In genomic region chr2:239353697-239354096, GRCh38 we compare ENCODE assay signal across 14 cellular contexts. TPM values are rescaled to one million over a fixed set of nuclear protein-coding genes. Genes with fewer than 3 reads are reported as not detected.
A peak's percentile ranks its signal among the peaks of the same experiment; 100 is the strongest.
DNase-seq lines count a peak whose midpoint lies in the region; TF ChIP-seq lines count a peak whose summit lies in the region.
"Had no signal": no experiment of that assay in that cellular context is flagged by ENCODE, and none has a peak within 500 bp of the region (broad histone marks: within the 10 kb centered on the region; RNA-seq: fewer than 3 reads in every experiment).

No MANE protein-coding gene starts in this region.

- H3K27ac ChIP-seq in SK-N-MC = peak overlapping the region; percentile 87
- peak overlapping the region; percentile 77 to 80 (median 77) for H3K27ac ChIP-seq in esophagus muscularis mucosa (replicated peaks in 1 of 4)
- H3K27ac ChIP-seq in rectal smooth muscle tissue (ENCODE audit: low read depth, low read length) = peak overlapping the region; percentile 81
- H3K27ac ChIP-seq in uterus = peak overlapping the region; percentile 77 to 91
- no peak overlapping the region for H3K27ac ChIP-seq in breast epithelium
- H3K27ac ChIP-seq: BLaER1 treated with 17β-estradiol and CSF1 and Interleukin-3, amounts not matched to agents 10 nM and 100 nM; HL-60 had no signal

- H3K9me3 ChIP-seq in SK-N-MC (ENCODE audit: low read depth, low read length) = peaks cover 11% of the 10 kb centered on the region
- no peaks in the 10 kb centered on the region for H3K9me3 ChIP-seq in esophagus muscularis mucosa
- H3K9me3 ChIP-seq in uterus = no peaks in the 10 kb centered on the region
- no peaks in the 10 kb centered on the region for H3K9me3 ChIP-seq in breast epithelium
- H3K9me3 ChIP-seq: HAP-1 had no signal

- WGBS in esophagus muscularis mucosa = 95% methylated on average over 5 of the region's 5 CpGs

- TF ChIP-seq EP300 in esophagus muscularis mucosa (IDR thresholded peaks at IDR 0.05) = no peak

- H3K4me3 ChIP-seq in SK-N-MC (no peak overlapping the region), esophagus muscularis mucosa (no peak overlapping the region), rectal smooth muscle tissue (ENCODE audit: low read length) (no peak overlapping the region), uterus (no peak overlapping the region), breast epithelium (no peak overlapping the region)
- H3K4me3 ChIP-seq: BLaER1 treated with 17β-estradiol and CSF1 and Interleukin-3, amounts not matched to agents 10 nM and 100 nM; HAP-1; K562 had no signal

- intact Hi-C loops in esophagus muscularis mucosa (cut with DNase I) (no loop called here), uterus (cut with DNase I; ENCODE audit: low total_unique reads) (no loop called here), breast epithelium (cut with DNase I; ENCODE audit: low total_unique reads) (no loop called here)
- intact Hi-C loops in activated CD4-positive, alpha-beta memory T cell treated with anti-CD3 and anti-CD28 coated beads for 36 hours (cut with micrococcal nuclease) = no loop called here

- no peaks in the 10 kb centered on the region for H3K27me3 Mint-ChIP-seq in activated CD4-positive, alpha-beta memory T cell treated with anti-CD3 and anti-CD28 coated beads, Interleukin-2, amount 10 ng/mL, durations not matched to agents 7 days and 5 days
- no peaks in the 10 kb centered on the region for H3K27me3 Mint-ChIP-seq in activated CD4-positive, alpha-beta memory T cell treated with anti-CD3 and anti-CD28 coated beads for 36 hours
- H3K27me3 Mint-ChIP-seq: CD4-positive, CD25-positive, alpha-beta regulatory T cell had no signal

- H3K27me3 ChIP-seq in esophagus muscularis mucosa = no peaks in the 10 kb centered on the region
- H3K27me3 ChIP-seq in rectal smooth muscle tissue (ENCODE audit: control insufficient read depth, insufficient read depth, low read length) = no peaks in the 10 kb centered on the region
- no peaks in the 10 kb centered on the region for H3K27me3 ChIP-seq in uterus
- H3K27me3 ChIP-seq in breast epithelium = no peaks in the 10 kb centered on the region
- H3K27me3 ChIP-seq: BLaER1 treated with 17β-estradiol and CSF1 and Interleukin-3, amounts not matched to agents 10 nM and 100 nM had no signal

- CTCF ChIA-PET in activated CD4-positive, alpha-beta memory T cell treated with anti-CD3 and anti-CD28 coated beads, Interleukin-2, amount 10 ng/mL, durations not matched to agents 7 days and 5 days (lab: Charles Lee) = no interaction called here
- CTCF ChIA-PET in activated CD4-positive, alpha-beta memory T cell treated with anti-CD3 and anti-CD28 coated beads for 36 hours (lab: Charles Lee) = no interaction called here

- H3K4me1 ChIP-seq in esophagus muscularis mucosa (peaks cover 22 to 67% (median 63%) of the 10 kb centered on the region in 4 donors), rectal smooth muscle tissue (ENCODE audit: control insufficient read depth, insufficient read depth, low read length) (peaks cover 32% of the 10 kb centered on the region), uterus (peaks cover 4 to 8% of the 10 kb centered on the region in 2 donors), breast epithelium (no peaks in the 10 kb centered on the region)
- H3K4me1 ChIP-seq: HAP-1 had no signal

- H3K4me3 Mint-ChIP-seq in activated CD4-positive, alpha-beta memory T cell treated with anti-CD3 and anti-CD28 coated beads, Interleukin-2, amount 10 ng/mL, durations not matched to agents 7 days and 5 days = no peak overlapping the region
- H3K4me3 Mint-ChIP-seq in activated CD4-positive, alpha-beta memory T cell treated with anti-CD3 and anti-CD28 coated beads for 36 hours = no peak overlapping the region
- H3K4me3 Mint-ChIP-seq: CD4-positive, CD25-positive, alpha-beta regulatory T cell had no signal

- TF ChIP-seq POLR2A in esophagus muscularis mucosa (IDR thresholded peaks at IDR 0.05; ENCODE audit: low read depth) = no peak
- TF ChIP-seq POLR2A in uterus (IDR thresholded peaks at IDR 0.05) = no peak
- TF ChIP-seq POLR2A in breast epithelium (IDR thresholded peaks at IDR 0.05) = no peak

- DNase-seq in SK-N-MC (ENCODE audit: low read depth, low spot score) (peak; percentile 26), esophagus muscularis mucosa (ENCODE audit: extremely low spot score) (no peak), uterus (no peak), breast epithelium (ENCODE audit: low spot score in 2 of 2) (no peak)
- no peak for DNase-seq in activated CD4-positive, alpha-beta memory T cell treated with anti-CD3 and anti-CD28 coated beads, Interleukin-2, amount 10 ng/mL, durations not matched to agents 7 days and 5 days
- no peak for DNase-seq in activated CD4-positive, alpha-beta memory T cell treated with anti-CD3 and anti-CD28 coated beads for 36 hours
- DNase-seq: ACHN; CD4-positive, CD25-positive, alpha-beta regulatory T cell; DMS53 had no signal

- TF ChIP-seq CTCF in esophagus muscularis mucosa (IDR thresholded peaks at IDR 0.05) (no peak), uterus (IDR thresholded peaks at IDR 0.05) (no peak), breast epithelium (IDR thresholded peaks at IDR 0.05) (no peak)

- H3K36me3 ChIP-seq in SK-N-MC (ENCODE audit: insufficient read depth, low read length) (peaks cover 17% of the 10 kb centered on the region), esophagus muscularis mucosa (peaks cover 4 to 30% (median 15%) of the 10 kb centered on the region in 4 donors), rectal smooth muscle tissue (ENCODE audit: control insufficient read depth, insufficient read depth, low read length) (no peaks in the 10 kb centered on the region), uterus (no peaks in the 10 kb centered on the region), breast epithelium (peaks cover 6% of the 10 kb centered on the region)

- H3K9ac ChIP-seq in SK-N-MC (ENCODE audit: insufficient read length) (peak overlapping the region; percentile 62), rectal smooth muscle tissue (ENCODE audit: low read length) (no peak overlapping the region)
- H3K9ac ChIP-seq: BLaER1 treated with 17β-estradiol and CSF1 and Interleukin-3, amounts not matched to agents 10 nM and 100 nM had no signal

- no peak overlapping the region for H3K27ac Mint-ChIP-seq in activated CD4-positive, alpha-beta memory T cell treated with anti-CD3 and anti-CD28 coated beads, Interleukin-2, amount 10 ng/mL, durations not matched to agents 7 days and 5 days
- H3K27ac Mint-ChIP-seq in activated CD4-positive, alpha-beta memory T cell treated with anti-CD3 and anti-CD28 coated beads for 36 hours = no peak overlapping the region

- POLR2A ChIA-PET in activated CD4-positive, alpha-beta memory T cell treated with anti-CD3 and anti-CD28 coated beads, Interleukin-2, amount 10 ng/mL, durations not matched to agents 7 days and 5 days (lab: Charles Lee) = interaction anchor here (1.0 kb wide), 1 partner anchor 25 kb away, joined by 3 read pairs; no protein-coding TSS in a partner anchor
- POLR2A ChIA-PET in activated CD4-positive, alpha-beta memory T cell treated with anti-CD3 and anti-CD28 coated beads for 36 hours (lab: Charles Lee) = no interaction called here

- peaks cover 23% of the 10 kb centered on the region for H3K9me3 Mint-ChIP-seq in activated CD4-positive, alpha-beta memory T cell treated with anti-CD3 and anti-CD28 coated beads, Interleukin-2, amount 10 ng/mL, durations not matched to agents 7 days and 5 days
- H3K9me3 Mint-ChIP-seq in activated CD4-positive, alpha-beta memory T cell treated with anti-CD3 and anti-CD28 coated beads for 36 hours = peaks cover 14% of the 10 kb centered on the region

- H3K4me1 Mint-ChIP-seq in activated CD4-positive, alpha-beta memory T cell treated with anti-CD3 and anti-CD28 coated beads, Interleukin-2, amount 10 ng/mL, durations not matched to agents 7 days and 5 days = no peaks in the 10 kb centered on the region
- no peaks in the 10 kb centered on the region for H3K4me1 Mint-ChIP-seq in activated CD4-positive, alpha-beta memory T cell treated with anti-CD3 and anti-CD28 coated beads for 36 hours (ENCODE audit: low read depth)

- H3K36me3 Mint-ChIP-seq in activated CD4-positive, alpha-beta memory T cell treated with anti-CD3 and anti-CD28 coated beads, Interleukin-2, amount 10 ng/mL, durations not matched to agents 7 days and 5 days (ENCODE audit: low read depth) = peaks cover 55% of the 10 kb centered on the region
- H3K36me3 Mint-ChIP-seq in activated CD4-positive, alpha-beta memory T cell treated with anti-CD3 and anti-CD28 coated beads for 36 hours = peaks cover 35% of the 10 kb centered on the region

RNA-seq across cellular contexts. Expression of gene HDAC4, which starts 47.1 kb away (rescaled TPM):
- total RNA-seq in esophagus muscularis mucosa (100 to 1,000 TPM in 1 of 4 donors, 10 to 100 TPM in 3; 59.4 to 119 (median 76.1) TPM), uterus (10 to 100 TPM; 42.1 to 91.5 (median 73.4) TPM), breast epithelium (10 to 100 TPM; 20.3 to 36.0 (median 32.8) TPM)
- total RNA-seq in activated CD4-positive, alpha-beta memory T cell treated with anti-CD3 and anti-CD28 coated beads, Interleukin-2, amount 10 ng/mL, durations not matched to agents 7 days and 5 days = 10 to 100 TPM; 64.8 to 67.4 TPM
- 10 to 100 TPM; 30.0 to 35.8 TPM for total RNA-seq in activated CD4-positive, alpha-beta memory T cell treated with anti-CD3 and anti-CD28 coated beads for 36 hours

Comparison
In these comparisons a context has a peak if more than half of its experiments do, and no peak if none do; other contexts are left out.
1. H3K27ac ChIP-seq: peak in SK-N-MC (single experiment), esophagus muscularis mucosa (4 of 4), rectal smooth muscle tissue (single experiment) and uterus (2 of 2); none in breast epithelium (0 of 2).